ENCODE assay signal across 8 cellular contexts in genomic region chr21:16196521-16197208, GRCh38.
A peak's percentile ranks its signal among the peaks of the same experiment; 100 is the strongest.
DNase-seq lines count a peak whose midpoint lies in the region; TF ChIP-seq lines count a peak whose summit lies in the region.

No MANE protein-coding gene starts in this region.

- CTCF ChIA-PET in GM10248 (lab: Yijun Ruan, JAX): interaction anchor here (1.1 to 1.2 kb wide), 2 partner anchors 14 to 20 kb away, joined by 4 to 6 read pairs; no protein-coding TSS in a partner anchor

- DNase-seq in KBM-7: peak; percentile 54
- peak; percentile 69 for DNase-seq in astrocyte of the spinal cord (ENCODE audit: low read depth, low spot score)
- DNase-seq in kidney tubule cell (ENCODE audit: low spot score): peak; percentile 20
- no peak for DNase-seq in substantia nigra (lab: John Stamatoyannopoulos, UW)
- DNase-seq in NCI-H2196 treated with DMSO at 0.1 percent for 48 hours (lab: John Stamatoyannopoulos, UW; ENCODE audit: unreplicated experiment): no peak
- DNase-seq in GM10248 (ENCODE audit: extremely low spot score): no peak
- DNase-seq in NK-92 treated with Interleukin-12 subunit alpha and Interleukin-12 subunit beta, amount 100 ng/mL, for 24 hours (lab: John Stamatoyannopoulos, UW): no peak
- DNase-seq in NCI-H2081 (lab: John Stamatoyannopoulos, UW): no peak

- peak overlapping the region; percentile 48 for H3K4me3 ChIP-seq in astrocyte of the spinal cord (ENCODE audit: low read depth, low read length)

- TF ChIP-seq CTCF in astrocyte of the spinal cord (IDR thresholded peaks at IDR 0.05; ENCODE audit: low read depth, low read length) (no peak), GM10248 (IDR thresholded peaks at IDR 0.05; ENCODE audit: control extremely low read depth, extremely low read depth, low read depth, missing control alignments) (no peak)

- in situ Hi-C loops in KBM-7 (cut with MboI; ENCODE audit: low pct_unique_long_range_greater_than_20kb, low sequenced_read_pairs) (no loop called here), astrocyte of the spinal cord (cut with HindIII; ENCODE audit: low sequenced_read_pairs) (no loop called here)

- POLR2A ChIA-PET in GM10248 (lab: Yijun Ruan, JAX): no interaction called here

- H3K27ac ChIP-seq in substantia nigra (ENCODE audit: low read depth, low read length, poor library complexity, severe bottlenecking): peak overlapping the region; percentile 81

Comparison
In these comparisons a context has a peak if more than half of its experiments do, and no peak if none do; other contexts are left out.
1. DNase-seq: peak in KBM-7 (single experiment), astrocyte of the spinal cord (single experiment) and kidney tubule cell (single experiment); none in substantia nigra (0 of 49), NCI-H2196 treated with DMSO at 0.1 percent for 48 hours (single experiment), GM10248 (single experiment), NK-92 treated with Interleukin-12 subunit alpha and Interleukin-12 subunit beta, amount 100 ng/mL, for 24 hours (single experiment) and NCI-H2081 (0 of 2).